Comparison of ENCODE assay signal across 23 cellular contexts in the genomic region with DNA sequence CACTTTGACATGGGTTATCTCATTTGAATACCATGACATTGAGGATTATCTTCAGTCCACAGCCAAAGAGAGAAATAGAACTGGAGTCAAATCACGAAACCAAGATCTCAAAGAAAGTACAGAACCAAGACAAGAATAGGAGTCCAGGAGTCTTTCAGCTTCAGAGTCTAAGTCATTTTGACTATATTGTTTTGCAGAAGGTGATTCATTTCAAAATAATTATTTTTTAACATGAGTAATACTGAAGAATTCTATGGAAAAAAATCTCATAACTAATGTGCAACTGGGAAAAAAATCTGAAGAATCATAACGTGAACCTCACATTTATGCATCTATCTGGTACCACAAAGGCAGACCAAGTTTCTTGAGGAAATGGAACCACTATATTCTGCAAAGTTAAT.
DNase-seq lines count a peak whose midpoint lies in the region; ATAC-seq and TF ChIP-seq lines count a peak whose summit lies in the region.
"Had no signal": no experiment of that assay in that cellular context is flagged by ENCODE, and none has a peak within 500 bp of the region (broad histone marks: within the 10 kb centered on the region; RNA-seq: fewer than 3 reads in every experiment).

No MANE protein-coding gene starts in this region.

- peaks cover 15% of the 10 kb centered on the region for H3K4me1 ChIP-seq in osteoblast (ENCODE audit: insufficient read depth, low read length)
- H3K4me1 ChIP-seq: BE2C, upper lobe of right lung had no signal

- TF ChIP-seq CTCF in astrocyte of the spinal cord (IDR thresholded peaks at IDR 0.05; ENCODE audit: low read depth, low read length) (no peak), osteoblast (IDR thresholded peaks at IDR 0.05; ENCODE audit: extremely low read depth, low read depth, low read length) (no peak), WERI-Rb-1 (IDR thresholded peaks at IDR 0.05; ENCODE audit: low read depth, low read length) (no peak)

- H3K27ac ChIP-seq in osteoblast (ENCODE audit: low read depth, low read length), result peak overlapping the region; percentile 13
- H3K27ac ChIP-seq in WERI-Rb-1, result no peak overlapping the region
- H3K27ac ChIP-seq: 22Rv1, hepatocyte, right atrium auricular region, upper lobe of right lung had no signal

- no peak for DNase-seq in activated CD4-positive, CD25-positive, alpha-beta regulatory T cell treated with anti-CD3 and anti-CD28 coated beads, Interleukin-2, amount 50 U/mL, for 72 hours
- peak; percentile 11 for DNase-seq in astrocyte of the spinal cord (ENCODE audit: low read depth, low spot score)
- no peak for DNase-seq in osteoblast (ENCODE audit: insufficient read length, low spot score, missing footprints)
- no peak for DNase-seq in NCI-H1694 treated with DMSO at 0.1 percent for 48 hours (lab: John Stamatoyannopoulos, UW)
- no peak for DNase-seq in WERI-Rb-1
- DNase-seq: activated gamma-delta T cell, BE2C, islet precursor cell, NCI-H1436 treated with DMSO at 0.1 percent for 48 hours, NCI-H2171 treated with DMSO at 0.1 percent for 48 hours, NCI-H748 treated with DMSO at 0.1 percent for 48 hours, occipital lobe, PC-3, upper lobe of right lung had no signal

- H2AFZ ChIP-seq in osteoblast (ENCODE audit: low read length), result no peak overlapping the region
- H2AFZ ChIP-seq: hepatocyte had no signal

- H3K9me3 ChIP-seq in osteoblast (ENCODE audit: low read depth, low read length) (no peaks in the 10 kb centered on the region), WERI-Rb-1 (ENCODE audit: severe bottlenecking) (no peaks in the 10 kb centered on the region)
- H3K9me3 ChIP-seq: BE2C, HAP-1, right atrium auricular region, upper lobe of right lung had no signal

- no peaks in the 10 kb centered on the region for H3K27me3 ChIP-seq in osteoblast (ENCODE audit: insufficient read depth, low read length)
- no peaks in the 10 kb centered on the region for H3K27me3 ChIP-seq in WERI-Rb-1 (ENCODE audit: insufficient read depth, low read depth, severe bottlenecking)
- H3K27me3 ChIP-seq: ascending aorta, BE2C, hepatocyte, right atrium auricular region, upper lobe of right lung had no signal

- H3K36me3 ChIP-seq in osteoblast (ENCODE audit: insufficient read depth, low read length) (peaks cover 26% of the 10 kb centered on the region), WERI-Rb-1 (peaks cover 32% of the 10 kb centered on the region)

- peak; percentile 25 to 74 for ATAC-seq in activated CD4-positive, CD25-positive, alpha-beta regulatory T cell treated with anti-CD3 and anti-CD28 coated beads, Interleukin-2, amount 50 U/mL, for 24 hours
- ATAC-seq in HG02852 (IDR thresholded peaks at IDR 0.05; ENCODE audit: unreplicated experiment) (peak; percentile 52), GM19452 (IDR thresholded peaks at IDR 0.05; ENCODE audit: unreplicated experiment) (no peak)
- ATAC-seq: HepG2, PC-3, upper lobe of right lung had no signal

- peaks cover 86% of the 10 kb centered on the region for H3K79me2 ChIP-seq in osteoblast (ENCODE audit: insufficient read depth, low read length)

- in situ Hi-C loops in astrocyte of the spinal cord (cut with HindIII; ENCODE audit: low sequenced_read_pairs), result no loop called here

- peaks cover 5% of the 10 kb centered on the region for H4K20me1 ChIP-seq in osteoblast (ENCODE audit: insufficient read depth, low read length)

- H3K4me2 ChIP-seq in osteoblast (ENCODE audit: insufficient read depth, low read length), result peak overlapping the region; percentile 68
- H3K4me2 ChIP-seq: hepatocyte had no signal

- H3K4me3 ChIP-seq in astrocyte of the spinal cord (ENCODE audit: low read depth, low read length), result no peak overlapping the region
- no peak overlapping the region for H3K4me3 ChIP-seq in osteoblast (ENCODE audit: insufficient read depth, low read length)
- H3K4me3 ChIP-seq in WERI-Rb-1 (ENCODE audit: low read depth, low read length), result no peak overlapping the region
- H3K4me3 ChIP-seq: ascending aorta, HAP-1, hepatocyte, right atrium auricular region, upper lobe of right lung had no signal
